Comparison of ENCODE assay signal across 19 cellular contexts in the genomic region with DNA sequence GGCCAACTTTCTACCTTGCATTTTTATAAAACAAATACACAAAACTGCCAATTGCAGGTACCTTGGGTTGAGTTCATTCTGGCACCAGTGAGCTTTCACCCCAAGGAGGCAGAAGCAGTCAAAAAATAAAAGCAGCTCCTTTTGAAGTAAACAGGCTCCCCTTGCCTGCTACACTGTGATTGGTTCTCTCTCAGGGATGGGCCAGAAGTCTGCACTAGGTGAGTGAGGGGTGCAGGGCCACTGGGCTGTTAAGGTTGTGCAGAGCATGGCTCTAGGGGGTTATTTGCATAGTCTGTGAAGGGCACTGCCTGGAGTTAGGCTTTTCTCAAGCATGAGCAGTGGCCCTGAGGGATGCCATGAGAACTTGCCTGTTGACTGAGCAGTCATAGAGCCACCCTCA. TPM values are rescaled to one million over a fixed set of nuclear protein-coding genes. Genes with fewer than 3 reads are reported as not detected.
DNase-seq lines count a peak whose midpoint lies in the region; ATAC-seq and TF ChIP-seq lines count a peak whose summit lies in the region.
"Had no signal": no experiment of that assay in that cellular context is flagged by ENCODE, and none has a peak within 500 bp of the region (broad histone marks: within the 10 kb centered on the region; RNA-seq: fewer than 3 reads in every experiment).

No MANE protein-coding gene starts in this region.

- peak overlapping the region; percentile 85 for H3K27ac ChIP-seq in left ventricle myocardium inferior (replicated peaks)
- H3K27ac ChIP-seq in mesenchymal stem cell (ENCODE audit: low read length, poor library complexity, severe bottlenecking) = no peak overlapping the region

- no peak overlapping the region for H2BK12ac ChIP-seq in mesenchymal stem cell (ENCODE audit: low read length in 2 of 2)

- H4K91ac ChIP-seq in mesenchymal stem cell (ENCODE audit: low read length) = peak overlapping the region; percentile 52

- H2BK120ac ChIP-seq in mesenchymal stem cell (ENCODE audit: low read depth, low read length) = peak overlapping the region; percentile 15

- no peak overlapping the region for H3K23ac ChIP-seq in mesenchymal stem cell (ENCODE audit: low read length in 2 of 2)

- no peak overlapping the region for H2BK5ac ChIP-seq in mesenchymal stem cell (ENCODE audit: low read depth, low read length, poor library complexity, severe bottlenecking)

- H3K27me3 ChIP-seq in left ventricle myocardium inferior (ENCODE audit: low read depth) = no peaks in the 10 kb centered on the region
- H3K27me3 ChIP-seq in mesenchymal stem cell (ENCODE audit: control insufficient read depth in 1 of 2, insufficient read depth in 1 of 2, low read length in 2 of 2) = no peaks in the 10 kb centered on the region
- H3K27me3 ChIP-seq: upper lobe of right lung had no signal

- H3K9ac ChIP-seq in mesenchymal stem cell (ENCODE audit: low read length) = peak overlapping the region; percentile 52

- intact Hi-C loops in left ventricle myocardium inferior (cut with micrococcal nuclease) = no loop called here
- intact Hi-C loops in Right ventricle myocardium inferior (cut with DNase I) = no loop called here

- H4K8ac ChIP-seq in mesenchymal stem cell (ENCODE audit: low read length) = peak overlapping the region; percentile 52

- H2AFZ ChIP-seq in mesenchymal stem cell (ENCODE audit: low read depth, low read length) = no peak overlapping the region

- peak overlapping the region; percentile 57 for H2BK15ac ChIP-seq in mesenchymal stem cell (ENCODE audit: low read depth, poor library complexity, severe bottlenecking)

- peak overlapping the region in 1 of 2 experiments; percentile 57 for H3K4ac ChIP-seq in mesenchymal stem cell (ENCODE audit: low read depth in 1 of 2, low read length in 2 of 2)

- ATAC-seq in Right ventricle myocardium inferior = no peak
- ATAC-seq: naive thymus-derived CD4-positive, alpha-beta T cell; stimulated activated naive CD8-positive, alpha-beta T cell treated with anti-CD3 and anti-CD28 coated beads, Interleukin-15, amount 100 ng/mL, for 72 hours had no signal

- no peaks in the 10 kb centered on the region for H3K36me3 ChIP-seq in left ventricle myocardium inferior
- no peaks in the 10 kb centered on the region for H3K36me3 ChIP-seq in mesenchymal stem cell (ENCODE audit: control insufficient read depth in 1 of 2, insufficient read depth in 2 of 2, low read depth in 1 of 2, low read length in 2 of 2)
- H3K36me3 ChIP-seq: upper lobe of right lung had no signal

- no peaks in the 10 kb centered on the region for H3K27me3 Mint-ChIP-seq in chondrocyte (ENCODE audit: low read depth)
- H3K27me3 Mint-ChIP-seq in endothelial cell (ENCODE audit: unreplicated experiment) = peaks cover 6% of the 10 kb centered on the region

- peaks cover 55% of the 10 kb centered on the region for H3K4me1 Mint-ChIP-seq in chondrocyte (ENCODE audit: low read depth)
- H3K4me1 Mint-ChIP-seq in endothelial cell (ENCODE audit: unreplicated experiment) = peaks cover 22% of the 10 kb centered on the region
- H3K4me1 Mint-ChIP-seq: stimulated activated naive CD8-positive, alpha-beta T cell treated with anti-CD3 and anti-CD28 coated beads, Interleukin-15, amount 100 ng/mL, for 72 hours had no signal

- H3K4me1 ChIP-seq in left ventricle myocardium inferior (peaks cover 31% of the 10 kb centered on the region), mesenchymal stem cell (ENCODE audit: control insufficient read depth, insufficient read depth, low read depth, low read length) (peaks cover 4% of the 10 kb centered on the region)
- H3K4me1 ChIP-seq: upper lobe of right lung had no signal

- peak overlapping the region in 1 of 2 experiments; percentile 14 for H3K18ac ChIP-seq in mesenchymal stem cell (ENCODE audit: low read depth in 1 of 2, low read length in 2 of 2)

- H3K36me3 Mint-ChIP-seq in chondrocyte (ENCODE audit: low read depth) (peaks cover 2% of the 10 kb centered on the region), endothelial cell (ENCODE audit: low read depth, unreplicated experiment) (no peaks in the 10 kb centered on the region)
- H3K36me3 Mint-ChIP-seq: naive thymus-derived CD4-positive, alpha-beta T cell had no signal

- H3K4me2 ChIP-seq in mesenchymal stem cell (ENCODE audit: low read length, poor library complexity, severe bottlenecking) = no peak overlapping the region
- H3K4me2 ChIP-seq: A549 had no signal

- H2AK5ac ChIP-seq in mesenchymal stem cell (ENCODE audit: low read length, severe bottlenecking) = no peak overlapping the region

- peak overlapping the region; percentile 31 for H3K4me3 Mint-ChIP-seq in chondrocyte (ENCODE audit: unreplicated experiment)
- no peak overlapping the region for H3K4me3 Mint-ChIP-seq in endothelial cell (ENCODE audit: unreplicated experiment)
- H3K4me3 Mint-ChIP-seq: naive thymus-derived CD4-positive, alpha-beta T cell; stimulated activated naive CD8-positive, alpha-beta T cell treated with anti-CD3 and anti-CD28 coated beads, Interleukin-15, amount 100 ng/mL, for 72 hours had no signal

- no peaks in the 10 kb centered on the region for H3K79me1 ChIP-seq in mesenchymal stem cell (replicated peaks; ENCODE audit: low read length, poor library complexity, severe bottlenecking)

- DNase-seq in left ventricle myocardium inferior = no peak
- no peak for DNase-seq in Right ventricle myocardium inferior (ENCODE audit: missing footprints)
- DNase-seq in chondrocyte (ENCODE audit: low spot score) = no peak
- no peak for DNase-seq in mesenchymal stem cell
- no peak for DNase-seq in NCI-H187 (lab: John Stamatoyannopoulos, UW)
- DNase-seq in activated CD4-positive, CD25-positive, alpha-beta regulatory T cell (lab: John Stamatoyannopoulos, UW) = no peak
- no peak for DNase-seq in endothelial cell (ENCODE audit: low spot score)
- DNase-seq in COLO829 (ENCODE audit: low spot score) = no peak
- DNase-seq: activated CD4-positive, alpha-beta T cell treated with anti-CD3 and anti-CD28 coated beads for 4 hours; activated effector memory CD4-positive, alpha-beta T cell treated with anti-CD3 and anti-CD28 coated beads, Interleukin-2, amount 50 U/mL, for 16 hours; naive thymus-derived CD4-positive, alpha-beta T cell; NCI-H187 treated with DMSO at 0.1 percent for 48 hours; NCI-H446 treated with DMSO at 0.1 percent for 48 hours; stimulated activated CD4-positive, alpha-beta T cell treated with anti-CD3 and anti-CD28 coated beads, Interleukin-2, amount 100 ng/mL, for 48 hours; stimulated activated naive CD8-positive, alpha-beta T cell treated with anti-CD3 and anti-CD28 coated beads, Interleukin-15, amount 100 ng/mL, for 72 hours; SW 1271; upper lobe of right lung had no signal

- H3K9me3 Mint-ChIP-seq in chondrocyte (ENCODE audit: low read depth) (no peaks in the 10 kb centered on the region), endothelial cell (ENCODE audit: unreplicated experiment) (no peaks in the 10 kb centered on the region)
- H3K9me3 Mint-ChIP-seq: naive thymus-derived CD4-positive, alpha-beta T cell; stimulated activated naive CD8-positive, alpha-beta T cell treated with anti-CD3 and anti-CD28 coated beads, Interleukin-15, amount 100 ng/mL, for 72 hours had no signal

- H3K27ac Mint-ChIP-seq in chondrocyte (ENCODE audit: unreplicated experiment) = peak overlapping the region; percentile 100
- H3K27ac Mint-ChIP-seq in endothelial cell (ENCODE audit: unreplicated experiment) = no peak overlapping the region
- H3K27ac Mint-ChIP-seq: naive thymus-derived CD4-positive, alpha-beta T cell had no signal

- TF ChIP-seq CTCF in left ventricle myocardium inferior (IDR thresholded peaks at IDR 0.05; ENCODE audit: borderline replicate concordance) = no peak
- peak; percentile 6 for TF ChIP-seq CTCF in chondrocyte (IDR thresholded peaks at IDR 0.05)
- TF ChIP-seq CTCF in endothelial cell (IDR thresholded peaks at IDR 0.05; ENCODE audit: unreplicated experiment) = no peak

- H3K9me3 ChIP-seq in left ventricle myocardium inferior (replicated peaks) (no peaks in the 10 kb centered on the region), mesenchymal stem cell (ENCODE audit: control insufficient read depth, low read length) (no peaks in the 10 kb centered on the region)
- H3K9me3 ChIP-seq: A549, upper lobe of right lung had no signal

- H3K4me3 ChIP-seq in left ventricle myocardium inferior (no peak overlapping the region), mesenchymal stem cell (ENCODE audit: insufficient read depth in 1 of 2, low read depth in 1 of 2, low read length in 2 of 2) (peak overlapping the region in 1 of 2 experiments; percentile 16)
- H3K4me3 ChIP-seq: A549, lung had no signal

- no peak overlapping the region for H3K14ac ChIP-seq in mesenchymal stem cell (ENCODE audit: low read length in 2 of 2)

RNA-seq across cellular contexts. Expression of a gene that starts 39.1 kb away (rescaled TPM):
- total RNA-seq in left ventricle myocardium inferior (not detected), Right ventricle myocardium inferior (not detected), chondrocyte (0.45 TPM in 1 of 3 replicates, not detected in the others), endothelial cell (ENCODE audit: unreplicated experiment) (not detected)
- 0.86 TPM for polyA plus RNA-seq in mesenchymal stem cell (2013, experiment 1 of 2)
- 0.81 TPM for polyA plus RNA-seq in mesenchymal stem cell (2013, experiment 2 of 2)
- total RNA-seq: naive thymus-derived CD4-positive, alpha-beta T cell had no signal
- polyA plus RNA-seq: naive thymus-derived CD4-positive, alpha-beta T cell had no signal

RNA-seq across cellular contexts. Expression of a gene that starts 59.0 kb away (rescaled TPM):
- total RNA-seq in left ventricle myocardium inferior (2.5 TPM), Right ventricle myocardium inferior (5.1 TPM), chondrocyte (19.1 to 32.7 TPM (median 20.3 TPM) in 3 replicates), endothelial cell (ENCODE audit: unreplicated experiment) (12.9 TPM)
- 10.5 TPM for polyA plus RNA-seq in mesenchymal stem cell (2013, experiment 1 of 2)
- 10.6 TPM for polyA plus RNA-seq in mesenchymal stem cell (2013, experiment 2 of 2)
